ENCODE assay signal across 17 cellular contexts in the genomic region with DNA sequence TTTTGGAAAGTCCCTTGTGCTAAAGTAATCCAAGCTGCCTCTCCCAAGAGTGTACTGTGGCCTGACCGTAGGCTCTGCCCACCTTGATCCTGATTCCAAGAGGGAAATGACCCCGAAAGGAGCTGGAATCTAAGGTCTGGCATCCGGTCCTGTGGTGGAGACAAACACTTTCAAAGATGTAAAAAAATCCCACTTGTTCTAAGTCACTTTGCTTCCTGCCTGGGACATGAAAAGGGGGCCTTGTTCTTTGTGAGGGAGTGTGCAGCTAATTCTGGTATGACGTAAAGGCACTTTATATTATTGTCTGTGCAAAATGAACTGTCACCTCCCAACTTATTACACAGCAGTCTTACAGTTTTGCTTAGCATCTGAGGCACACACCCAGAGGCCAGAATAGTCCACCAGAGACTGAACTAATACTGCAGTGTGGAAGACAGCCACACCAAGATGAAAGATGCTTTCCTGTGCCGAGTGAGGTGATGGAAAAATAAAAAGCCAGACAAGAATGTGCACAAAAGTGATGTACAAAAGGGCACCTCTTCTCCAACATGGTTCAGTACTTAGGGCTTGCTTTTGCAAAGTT.
A peak's percentile ranks its signal among the peaks of the same experiment; 100 is the strongest.
DNase-seq lines count a peak whose midpoint lies in the region; ATAC-seq, FAIRE-seq and TF ChIP-seq lines count a peak whose summit lies in the region.
"Had no signal": no experiment of that assay in that cellular context is flagged by ENCODE, and none has a peak within 500 bp of the region (broad histone marks: within the 10 kb centered on the region; RNA-seq: fewer than 3 reads in every experiment).

No MANE protein-coding gene starts in this region.

- DNase-seq in HepG2 (ENCODE audit: low spot score) (no peak), right lobe of liver (no peak), H1 (ENCODE audit: low read depth in 1 of 2, low spot score in 2 of 2) (no peak), neural crest cell (ENCODE audit: low read depth, low spot score) (no peak)
- DNase-seq in stimulated activated CD4-positive, alpha-beta T cell treated with anti-CD3 and anti-CD28 coated beads, Interleukin-4, amount 100 ng/mL, for 24 hours = no peak
- DNase-seq: ACHN; CD4-positive, alpha-beta T cell; DMS79; GM23248 had no signal

- no peak overlapping the region for H3K4ac ChIP-seq in H1 (replicated peaks; ENCODE audit: insufficient read length, low read depth, low read length)

- TF ChIP-seq CTCF in HepG2 (CRISPR knock-in tag; IDR thresholded peaks at IDR 0.05) (no peak), right lobe of liver (IDR thresholded peaks at IDR 0.05) (no peak), H1 (IDR thresholded peaks at IDR 0.05; ENCODE audit: control extremely low read depth in 1 of 3, insufficient read depth in 1 of 3, low read depth in 1 of 3, low read length in 3 of 3) (no peak), neural crest cell (conservative IDR thresholded peaks at IDR 0.05) (no peak)

- in situ Hi-C loops in HepG2 (cut with HindIII; ENCODE audit: extremely low pct_ligation_motif_present, low pct_unique_long_range_greater_than_20kb) = loop anchor here (5.0 to 25.0 kb wide), 5 partner anchors 285 to 1553 kb away; no protein-coding TSS in a partner anchor

- BruUV-seq in HepG2 (replicated peaks; lab: Mats Ljungman, UMichigan) = no TSS peak

- H3K56ac ChIP-seq in H1 (replicated peaks; ENCODE audit: insufficient read length, low read depth, low read length) = no peak overlapping the region

- peak overlapping the region; percentile 99 for H3K27ac Mint-ChIP-seq in neural crest cell (ENCODE audit: unreplicated experiment)
- H3K27ac Mint-ChIP-seq: CD4-positive, alpha-beta T cell had no signal

- FAIRE-seq in HepG2 (lab: Jason Lieb, UNC) (no peak), H1 (lab: Jason Lieb, UNC) (no peak)

- no peak overlapping the region for H2BK5ac ChIP-seq in H1 (ENCODE audit: low read depth, low read length)

- POLR2A ChIA-PET in HepG2 (lab: Yijun Ruan, JAX) (no interaction called here), H1 (lab: Charles Lee; ENCODE audit: partially characterized antibody) (no interaction called here)

- no peaks in the 10 kb centered on the region for H3K79me1 ChIP-seq in H1 (ENCODE audit: low read depth, low read length)

- H3K27me3 ChIP-seq in HepG2 (ENCODE audit: control insufficient read depth in 1 of 2, insufficient read depth in 2 of 2, low read length in 2 of 2) (peaks cover 0 to 4% of the 10 kb centered on the region in 2 experiments; a peak in 2 of 5 replicates), right lobe of liver (no peaks in the 10 kb centered on the region), H1 (replicated peaks in 1 of 4; ENCODE audit: control insufficient read depth in 3 of 4, extremely low read depth in 1 of 4, insufficient read depth in 3 of 4, low read length in 3 of 4) (no peaks in the 10 kb centered on the region)
- H3K27me3 ChIP-seq: BLaER1 treated with 17β-estradiol and CSF1 and Interleukin-3, amounts not matched to agents 10 nM and 100 nM had no signal

- H3K27me3 Mint-ChIP-seq in neural crest cell (ENCODE audit: low read depth) = no peaks in the 10 kb centered on the region

- H3K4me2 ChIP-seq in HepG2 (ENCODE audit: low read depth, low read length) (peak overlapping the region; percentile 18; the same call in 1 of the 2 replicates), H1 (ENCODE audit: insufficient read depth in 1 of 2, low read depth in 2 of 2, low read length in 2 of 2) (no peak overlapping the region)
- H3K4me2 ChIP-seq: BLaER1 treated with 17β-estradiol and CSF1 and Interleukin-3, amounts not matched to agents 10 nM and 100 nM had no signal

- no peak overlapping the region for H3K18ac ChIP-seq in H1 (ENCODE audit: extremely low read depth, low read length)

- no peak for TF ChIP-seq RAD21 in HepG2 (CRISPR knock-in tag; IDR thresholded peaks at IDR 0.05)
- TF ChIP-seq RAD21 in H1 (IDR thresholded peaks at IDR 0.05 in 1 of 2, conservative IDR thresholded peaks at IDR 0.05 in 1 of 2; ENCODE audit: low read depth in 2 of 2, low read length in 2 of 2) = no peak

- no peaks in the 10 kb centered on the region for H3K9me3 ChIP-seq in HepG2 (ENCODE audit: low read length)
- H3K9me3 ChIP-seq in right lobe of liver = no peaks in the 10 kb centered on the region
- no peaks in the 10 kb centered on the region for H3K9me3 ChIP-seq in H1 (ENCODE audit: insufficient read depth in 2 of 2, low read depth in 1 of 2, low read length in 1 of 2)
- H3K9me3 ChIP-seq: BLaER1 treated with 17β-estradiol and CSF1 and Interleukin-3, amounts not matched to agents 10 nM and 100 nM; HAP-1 had no signal

- H3K36me3 Mint-ChIP-seq in neural crest cell (ENCODE audit: low read depth) = no peaks in the 10 kb centered on the region

- no peaks in the 10 kb centered on the region for H3K23me2 ChIP-seq in H1 (ENCODE audit: low read depth, low read length)

- intact Hi-C loops in HepG2 (cut with micrococcal nuclease; ENCODE audit: unreplicated experiment) = loop anchor here (5.0 kb wide), 2 partner anchors 630 to 1640 kb away; no protein-coding TSS in a partner anchor
- intact Hi-C loops in right lobe of liver (cut with DNase I) = no loop called here

- H3K4me1 ChIP-seq in HepG2 (ENCODE audit: insufficient read depth, low read length) (peaks cover 14% of the 10 kb centered on the region), right lobe of liver (no peaks in the 10 kb centered on the region), H1 (replicated peaks in 1 of 4; ENCODE audit: control insufficient read depth in 3 of 4, insufficient read depth in 4 of 4, low read length in 3 of 4) (no peaks in the 10 kb centered on the region; a peak in 1 of 7 replicates)
- H3K4me1 ChIP-seq: BLaER1 treated with 17β-estradiol and CSF1 and Interleukin-3, amounts not matched to agents 10 nM and 100 nM; HAP-1 had no signal

- H3K4me1 Mint-ChIP-seq in neural crest cell = peaks cover 28% of the 10 kb centered on the region

- TF ChIP-seq EP300 in HepG2 (IDR thresholded peaks at IDR 0.05; ENCODE audit: low read depth in 2 of 2, low read length in 2 of 2) (no peak), HepG2 (CRISPR knock-in tag; IDR thresholded peaks at IDR 0.05; ENCODE audit: borderline replicate concordance) (no peak), H1 (IDR thresholded peaks at IDR 0.05; ENCODE audit: borderline replicate concordance in 1 of 2, low read depth in 2 of 2, low read length in 2 of 2) (no peak)

- no peaks in the 10 kb centered on the region for H3K79me2 ChIP-seq in HepG2 (ENCODE audit: insufficient read depth, low read length)
- no peaks in the 10 kb centered on the region for H3K79me2 ChIP-seq in H1 (ENCODE audit: control insufficient read depth in 1 of 2, insufficient read depth in 2 of 2, low read length in 2 of 2)

- no peak overlapping the region for H3K23ac ChIP-seq in H1 (ENCODE audit: insufficient read length)

- ATAC-seq in HepG2 (no peak), right lobe of liver (no peak), HG02642 (IDR thresholded peaks at IDR 0.05; ENCODE audit: poor library complexity, unreplicated experiment) (no peak), GM19023 (IDR thresholded peaks at IDR 0.05; ENCODE audit: unreplicated experiment) (no peak), HG03457 (IDR thresholded peaks at IDR 0.05; ENCODE audit: unreplicated experiment) (no peak)
- ATAC-seq: GM12878 had no signal

- peak overlapping the region; percentile 50 for H2AFZ ChIP-seq in HepG2 (ENCODE audit: low read length)
- 0 out of 2 replicates have a peak overlapping the region, but pooled peaks have one; percentile 2 for H2AFZ ChIP-seq in H1 (ENCODE audit: low read length)
- H2AFZ ChIP-seq: GM23248 had no signal

- peaks cover 3% of the 10 kb centered on the region for H3K9me3 Mint-ChIP-seq in neural crest cell
- H3K9me3 Mint-ChIP-seq: CD4-positive, alpha-beta T cell had no signal

- CTCF ChIA-PET in HepG2 (lab: Yijun Ruan, JAX; ENCODE audit: low intra/inter-chr PET ratio, low total read pairs) = interaction anchor here (1.7 to 2.3 kb wide), 2 partner anchors 463 to 1555 kb away, joined by 11 to 12 read pairs; no protein-coding TSS in a partner anchor
- CTCF ChIA-PET in H1 (lab: Charles Lee; ENCODE audit: partially characterized antibody) = interaction anchor here (0.5 to 2.4 kb wide), 14 partner anchors 9 to 907 kb away, joined by 3 to 8 read pairs (median 4); no protein-coding TSS in a partner anchor

- no peak for TF ChIP-seq POLR2A in HepG2 (IDR thresholded peaks at IDR 0.05; ENCODE audit: insufficient read depth in 1 of 2, low read depth in 2 of 2, low read length in 2 of 2)
- TF ChIP-seq POLR2A in right lobe of liver (IDR thresholded peaks at IDR 0.05) = no peak
- no peak for TF ChIP-seq POLR2A in H1 (IDR thresholded peaks at IDR 0.05; ENCODE audit: control extremely low read depth in 1 of 2, low read depth in 2 of 2, low read length in 2 of 2)

- no peak overlapping the region for H4K91ac ChIP-seq in H1 (replicated peaks; ENCODE audit: insufficient read length, low read length)

- H3K36me3 ChIP-seq in HepG2 (replicated peaks in 1 of 2; ENCODE audit: control insufficient read depth in 1 of 2, insufficient read depth in 2 of 2, low read length in 2 of 2) (no peaks in the 10 kb centered on the region), right lobe of liver (no peaks in the 10 kb centered on the region), H1 (ENCODE audit: control insufficient read depth in 2 of 4, insufficient read depth in 4 of 4, low read length in 3 of 4) (no peaks in the 10 kb centered on the region)
- H3K36me3 ChIP-seq: BLaER1 treated with 17β-estradiol and CSF1 and Interleukin-3, amounts not matched to agents 10 nM and 100 nM; HAP-1 had no signal

- H4K20me1 ChIP-seq in HepG2 (ENCODE audit: insufficient read depth, low read length) (no peaks in the 10 kb centered on the region), H1 (replicated peaks in 1 of 2; ENCODE audit: control insufficient read depth in 1 of 2, insufficient read depth in 2 of 2, low read length in 2 of 2) (no peaks in the 10 kb centered on the region)
- H4K20me1 ChIP-seq: BLaER1 treated with 17β-estradiol and CSF1 and Interleukin-3, amounts not matched to agents 10 nM and 100 nM had no signal

- no peak overlapping the region for H4K5ac ChIP-seq in H1 (ENCODE audit: insufficient read length, low read depth, low read length)

- H2BK15ac ChIP-seq in H1 (ENCODE audit: low read length) = no peak overlapping the region

- H3K9ac ChIP-seq in HepG2 (ENCODE audit: insufficient read depth, low read depth, low read length) = no peak overlapping the region
- H3K9ac ChIP-seq in H1 (replicated peaks in 1 of 4; ENCODE audit: extremely low read depth in 1 of 4, low read depth in 3 of 4, low read length in 3 of 4) = no peak overlapping the region
- H3K9ac ChIP-seq: BLaER1 treated with 17β-estradiol and CSF1 and Interleukin-3, amounts not matched to agents 10 nM and 100 nM; GM23248 had no signal

- peak overlapping the region; percentile 29 for H3K4me3 Mint-ChIP-seq in neural crest cell
- H3K4me3 Mint-ChIP-seq: CD4-positive, alpha-beta T cell had no signal

- H4K8ac ChIP-seq in H1 (ENCODE audit: extremely low read depth, insufficient read depth, low read length) = no peak overlapping the region

- H3K14ac ChIP-seq in H1 (ENCODE audit: insufficient read length) = no peak overlapping the region

- no peak overlapping the region for H2BK12ac ChIP-seq in H1 (ENCODE audit: low read depth, low read length)

- no peak overlapping the region for H2AK5ac ChIP-seq in H1 (ENCODE audit: low read depth, low read length)

- no peak overlapping the region for H2BK120ac ChIP-seq in H1 (replicated peaks; ENCODE audit: low read depth, low read length)

- H3K27ac ChIP-seq in HepG2 (ENCODE audit: extremely low read length, insufficient read depth, low read length) = no peak overlapping the region
- no peak overlapping the region for H3K27ac ChIP-seq in right lobe of liver
- no peak overlapping the region for H3K27ac ChIP-seq in H1 (ENCODE audit: low read depth, low read length)
- H3K27ac ChIP-seq: 22Rv1; BLaER1 treated with 17β-estradiol and CSF1 and Interleukin-3, amounts not matched to agents 10 nM and 100 nM; GM23248; HL-60 had no signal

- WGBS in HepG2 (ENCODE audit: low lambda C conversion rate) = 5% methylated on average over 5 of the region's 5 CpGs
- WGBS in right lobe of liver (ENCODE audit: insufficient coverage, low coverage, low lambda C conversion rate, missing lambda C conversion rate) = 51% methylated on average over 5 of the region's 5 CpGs
- 78% methylated on average over 5 of the region's 5 CpGs; no CpG with 5 or more reads in 1 of the 2 experiments for WGBS in H1 (ENCODE audit: extremely low coverage in 1 of 2, insufficient coverage in 1 of 2, insufficient read length in 1 of 2, insufficient replicate concordance in 2 of 2, low coverage in 1 of 2, low lambda C conversion rate in 2 of 2, missing lambda C conversion rate in 1 of 2), 2 experiments

- H2BK20ac ChIP-seq in H1 (ENCODE audit: low read length) = no peak overlapping the region

- H3K4me3 ChIP-seq in HepG2 (replicated peaks in 1 of 3; ENCODE audit: insufficient read depth in 1 of 3, low read depth in 2 of 3, low read length in 3 of 3) (no peak overlapping the region), right lobe of liver (no peak overlapping the region), H1 (ENCODE audit: extremely low read depth in 1 of 4, insufficient read depth in 2 of 4, low read depth in 3 of 4, low read length in 4 of 4) (no peak overlapping the region)
- H3K4me3 ChIP-seq: BLaER1 treated with 17β-estradiol and CSF1 and Interleukin-3, amounts not matched to agents 10 nM and 100 nM; GM12878; GM23248; HAP-1 had no signal
